Comparison of ENCODE assay signal across 28 cellular contexts in the genomic region with DNA sequence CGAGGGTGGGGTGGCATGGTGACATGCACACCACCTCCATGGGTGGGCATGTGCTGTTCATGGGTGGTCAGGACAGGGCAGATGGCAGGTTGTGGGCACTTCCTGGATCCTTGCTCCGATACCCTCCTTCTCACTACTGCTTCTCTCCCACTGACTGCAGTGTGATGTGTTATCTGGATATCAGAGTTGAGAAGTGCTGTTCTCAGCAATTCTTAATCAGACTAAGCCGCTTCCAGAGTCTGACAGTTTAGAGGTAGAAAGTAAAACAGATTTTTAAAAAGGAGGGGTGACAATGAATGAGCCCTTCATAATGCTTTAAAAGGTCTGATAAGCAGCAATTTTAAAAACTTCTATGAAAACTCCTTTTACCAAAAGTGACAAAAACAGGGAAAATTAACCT. TPM values are rescaled to one million over a fixed set of nuclear protein-coding genes. Genes with fewer than 3 reads are reported as not detected.
"Had no signal": no experiment of that assay in that cellular context is flagged by ENCODE, and none has a peak within 500 bp of the region (broad histone marks: within the 10 kb centered on the region; RNA-seq: fewer than 3 reads in every experiment).

No MANE protein-coding gene starts in this region.

- H3K27me3 Mint-ChIP-seq: naive thymus-derived CD8-positive, alpha-beta T cell; stimulated activated naive CD8-positive, alpha-beta T cell treated with anti-CD3 and anti-CD28 coated beads, Interleukin-15, Interleukin-2, amounts not matched to agents 100 ng/mL and 50 ng/mL, for 24 hours had no signal

- H3K27ac ChIP-seq: left lung, lower lobe of right lung, pancreas, psoas muscle, skin epidermis, suprapubic skin, thoracic aorta, tibial artery, upper lobe of right lung had no signal

- ATAC-seq: left cardiac atrium; left lung; lower lobe of right lung; naive thymus-derived CD8-positive, alpha-beta T cell; psoas muscle; sciatic nerve; upper lobe of right lung had no signal

- H3K27me3 ChIP-seq: left lung, pancreas, suprapubic skin, tibial artery, upper lobe of right lung had no signal

- H3K9me3 Mint-ChIP-seq: naive thymus-derived CD8-positive, alpha-beta T cell; nephron; neural crest cell; stimulated activated naive CD8-positive, alpha-beta T cell treated with anti-CD3 and anti-CD28 coated beads, Interleukin-15, Interleukin-2, amounts not matched to agents 100 ng/mL and 50 ng/mL, for 24 hours had no signal

- H3K27ac Mint-ChIP-seq: nephron; stimulated activated naive CD8-positive, alpha-beta T cell treated with anti-CD3 and anti-CD28 coated beads, Interleukin-15, Interleukin-2, amounts not matched to agents 100 ng/mL and 50 ng/mL, for 24 hours had no signal

- H3K4me3 ChIP-seq: left lung, lower lobe of right lung, pancreas, psoas muscle, skin epidermis, suprapubic skin, thoracic aorta, tibial artery, upper lobe of right lung had no signal

- H3K4me1 ChIP-seq: lower lobe of right lung, pancreas, psoas muscle, suprapubic skin, tibial artery, upper lobe of right lung had no signal

- H3K4me1 Mint-ChIP-seq: nephron, neural crest cell had no signal

- DNase-seq: hippocampal formation; kidney glomerular epithelial cell; left cardiac atrium; left lung; lower lobe of right lung; mammary epithelial cell; mesenchymal stem cell; naive thymus-derived CD8-positive, alpha-beta T cell; nucleus accumbens; pancreas; posterior cingulate gyrus; psoas muscle; stimulated activated CD4-positive, alpha-beta T cell treated with anti-CD3 and anti-CD28 coated beads, Interleukin-12 subunit alpha, Interleukin-12 subunit beta, amount 100 ng/mL, for 4 hours; stimulated activated CD4-positive, alpha-beta T cell treated with anti-CD3 and anti-CD28 coated beads, Interleukin-15, amount 100 ng/mL, for 24 hours; stimulated activated CD4-positive, alpha-beta T cell treated with anti-CD3 and anti-CD28 coated beads, Interleukin-2, amount 100 ng/mL, for 24 hours; stimulated activated CD4-positive, alpha-beta T cell treated with anti-CD3 and anti-CD28 coated beads, Interleukin-4, amount 100 ng/mL, for 1 hour; stimulated activated naive CD4-positive, alpha-beta T cell; tibial artery; trophoblast cell; upper lobe of right lung had no signal

- H3K4me3 Mint-ChIP-seq: naive thymus-derived CD8-positive, alpha-beta T cell; nephron; neural crest cell; stimulated activated naive CD8-positive, alpha-beta T cell treated with anti-CD3 and anti-CD28 coated beads, Interleukin-15, Interleukin-2, amounts not matched to agents 100 ng/mL and 50 ng/mL, for 24 hours had no signal

- H3K9me3 ChIP-seq: left lung, lower lobe of right lung, pancreas, psoas muscle, suprapubic skin, thoracic aorta, tibial artery, upper lobe of right lung had no signal

RNA-seq across cellular contexts. Expression of gene SIGLEC15, which starts 33.9 kb away (rescaled TPM):
- total RNA-seq: naive thymus-derived CD8-positive, alpha-beta T cell; neural crest cell; psoas muscle had no signal
- polyA plus RNA-seq: keratinocyte; naive thymus-derived CD8-positive, alpha-beta T cell; psoas muscle had no signal
